In the genomic region with DNA sequence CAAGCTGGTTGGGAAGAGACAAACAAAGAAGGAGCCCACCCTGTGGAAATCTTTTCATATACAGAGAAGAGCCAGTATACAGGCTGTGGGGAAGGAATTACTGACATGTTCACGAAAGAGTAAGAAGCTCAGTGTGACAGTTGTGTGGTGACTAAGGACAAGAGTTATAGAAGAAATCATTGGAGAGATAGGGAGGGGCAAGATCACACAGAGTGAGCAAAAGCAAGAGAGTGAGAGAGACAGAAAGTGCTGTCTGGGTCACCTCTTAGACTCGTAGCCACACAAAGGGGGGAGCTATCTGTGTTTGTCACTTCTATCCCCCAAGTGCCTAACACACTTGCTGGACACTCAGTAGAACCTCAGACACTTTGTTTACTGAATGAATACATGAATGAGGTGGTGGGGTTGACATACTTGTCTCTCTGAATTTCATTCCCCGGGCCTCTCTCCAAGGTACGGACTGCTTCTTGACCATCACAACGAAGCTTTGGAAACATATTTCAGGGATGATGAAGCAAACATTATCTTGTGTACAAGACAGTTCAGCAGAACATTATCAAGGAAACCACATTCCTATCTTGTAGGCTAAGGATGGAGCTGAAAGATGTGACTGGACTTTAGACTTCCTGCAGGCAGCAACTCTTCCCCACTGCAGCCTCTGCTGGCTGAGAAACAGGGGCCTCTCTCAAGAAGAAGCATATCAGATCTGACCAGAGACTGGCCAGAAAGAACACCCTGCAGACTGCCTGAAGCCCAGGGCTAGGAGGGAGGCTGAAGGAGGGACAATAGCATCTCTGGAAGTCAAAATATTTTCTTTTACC, we compare ENCODE assay signal across 16 cellular contexts.
DNase-seq lines count a peak whose midpoint lies in the region; ATAC-seq and TF ChIP-seq lines count a peak whose summit lies in the region.
"Had no signal": no experiment of that assay in that cellular context is flagged by ENCODE, and none has a peak within 500 bp of the region (broad histone marks: within the 10 kb centered on the region; RNA-seq: fewer than 3 reads in every experiment).

No MANE protein-coding gene starts in this region.

- no peaks in the 10 kb centered on the region for H3K4me1 Mint-ChIP-seq in activated CD4-positive, alpha-beta memory T cell treated with anti-CD3 and anti-CD28 coated beads, Interleukin-2, amount 10 ng/mL, durations not matched to agents 7 days and 5 days

- H3K36me3 ChIP-seq in right atrium auricular region (no peaks in the 10 kb centered on the region), adrenal gland (replicated peaks in 1 of 2) (no peaks in the 10 kb centered on the region)
- H3K36me3 ChIP-seq: stomach had no signal

- H3K9me3 ChIP-seq in right atrium auricular region (no peaks in the 10 kb centered on the region), adrenal gland (replicated peaks in 1 of 3) (no peaks in the 10 kb centered on the region)
- H3K9me3 ChIP-seq: stomach had no signal

- no peak for TF ChIP-seq CTCF in right atrium auricular region (IDR thresholded peaks at IDR 0.05)
- TF ChIP-seq CTCF in fibroblast of the aortic adventitia (IDR thresholded peaks at IDR 0.05; ENCODE audit: insufficient read depth, low read length): no peak
- no peak for TF ChIP-seq CTCF in adrenal gland (IDR thresholded peaks at IDR 0.05)

- H3K27me3 ChIP-seq in right atrium auricular region (no peaks in the 10 kb centered on the region), adrenal gland (no peaks in the 10 kb centered on the region)

- CTCF ChIA-PET in activated CD4-positive, alpha-beta memory T cell treated with anti-CD3 and anti-CD28 coated beads, Interleukin-2, amount 10 ng/mL, durations not matched to agents 7 days and 5 days (lab: Charles Lee): no interaction called here

- POLR2A ChIA-PET in activated CD4-positive, alpha-beta memory T cell treated with anti-CD3 and anti-CD28 coated beads, Interleukin-2, amount 10 ng/mL, durations not matched to agents 7 days and 5 days (lab: Charles Lee): no interaction called here

- DNase-seq in left cardiac atrium: no peak
- DNase-seq in right atrium auricular region (ENCODE audit: low spot score): no peak
- DNase-seq in fibroblast of the aortic adventitia (ENCODE audit: low read depth): peak; percentile 77
- DNase-seq in cortex of kidney (lab: John Stamatoyannopoulos, UW): no peak
- no peak for DNase-seq in adrenal gland
- DNase-seq in activated CD4-positive, alpha-beta memory T cell treated with anti-CD3 and anti-CD28 coated beads, Interleukin-2, amount 10 ng/mL, durations not matched to agents 7 days and 5 days: no peak
- DNase-seq: activated T-cell treated with anti-CD3 and anti-CD28 coated beads, Interleukin-2, amount 50 U/mL, for 1 hour; mammary epithelial cell; NCI-H1105 treated with DMSO at 0.1 percent for 48 hours; NCI-H510A; stomach had no signal

- no peak overlapping the region for H3K4me3 ChIP-seq in right atrium auricular region
- H3K4me3 ChIP-seq in fibroblast of the aortic adventitia (ENCODE audit: low read depth, low read length): no peak overlapping the region
- no peak overlapping the region for H3K4me3 ChIP-seq in adrenal gland
- H3K4me3 ChIP-seq: skin epidermis, stomach had no signal

- no peaks in the 10 kb centered on the region for H3K27me3 Mint-ChIP-seq in activated CD4-positive, alpha-beta memory T cell treated with anti-CD3 and anti-CD28 coated beads, Interleukin-2, amount 10 ng/mL, durations not matched to agents 7 days and 5 days
- H3K27me3 Mint-ChIP-seq: dendritic cell treated with granulocyte-macrophage colony-stimulating factor and Interleukin-4, amounts not matched to agents 40 ng/mL and 50 ng/mL, for 4 days had no signal

- no peak for TF ChIP-seq POLR2A in adrenal gland (IDR thresholded peaks at IDR 0.05)

- 47 to 64% (median 55%) methylated on average over 5 of the region's 5 CpGs for WGBS in adrenal gland, 4 donors

- intact Hi-C loops in left cardiac atrium (cut with DNase I): no loop called here
- intact Hi-C loops in adrenal gland (cut with DNase I): no loop called here

- H3K4me1 ChIP-seq in right atrium auricular region (no peaks in the 10 kb centered on the region), adrenal gland (replicated peaks in 1 of 2) (no peaks in the 10 kb centered on the region)
- H3K4me1 ChIP-seq: stomach had no signal

- no peak overlapping the region for H3K27ac Mint-ChIP-seq in activated CD4-positive, alpha-beta memory T cell treated with anti-CD3 and anti-CD28 coated beads, Interleukin-2, amount 10 ng/mL, durations not matched to agents 7 days and 5 days
- H3K27ac Mint-ChIP-seq: dendritic cell treated with granulocyte-macrophage colony-stimulating factor and Interleukin-4, amounts not matched to agents 40 ng/mL and 50 ng/mL, for 4 days had no signal

- H3K9me3 Mint-ChIP-seq in activated CD4-positive, alpha-beta memory T cell treated with anti-CD3 and anti-CD28 coated beads, Interleukin-2, amount 10 ng/mL, durations not matched to agents 7 days and 5 days: no peaks in the 10 kb centered on the region
- H3K9me3 Mint-ChIP-seq: dendritic cell treated with granulocyte-macrophage colony-stimulating factor and Interleukin-4, amounts not matched to agents 40 ng/mL and 50 ng/mL, for 4 days had no signal

- no peak overlapping the region for H3K4me3 Mint-ChIP-seq in activated CD4-positive, alpha-beta memory T cell treated with anti-CD3 and anti-CD28 coated beads, Interleukin-2, amount 10 ng/mL, durations not matched to agents 7 days and 5 days
- H3K4me3 Mint-ChIP-seq: dendritic cell treated with granulocyte-macrophage colony-stimulating factor and Interleukin-4, amounts not matched to agents 40 ng/mL and 50 ng/mL, for 4 days had no signal

- ATAC-seq in left cardiac atrium (peak; percentile 38 to 78), SK-N-SH treated with all-trans-retinoic acid at 6 μM for 48 hours (peak; percentile 79), HG02642 (IDR thresholded peaks at IDR 0.05; ENCODE audit: poor library complexity, unreplicated experiment) (no peak)
- ATAC-seq: HepG2 had no signal

- no peaks in the 10 kb centered on the region for H3K36me3 Mint-ChIP-seq in activated CD4-positive, alpha-beta memory T cell treated with anti-CD3 and anti-CD28 coated beads, Interleukin-2, amount 10 ng/mL, durations not matched to agents 7 days and 5 days (ENCODE audit: low read depth)

- H3K27ac ChIP-seq in right atrium auricular region (no peak overlapping the region), adrenal gland (no peak overlapping the region)
- H3K27ac ChIP-seq: skin epidermis, stomach had no signal

TF ChIP-seq in SK-N-SH treated with all-trans-retinoic acid at 6 μM for 48 hours, 23 proteins besides CTCF, POLR2A, EP300 and RAD21 (continues in another document):
- TF ChIP-seq, protein P1, sequence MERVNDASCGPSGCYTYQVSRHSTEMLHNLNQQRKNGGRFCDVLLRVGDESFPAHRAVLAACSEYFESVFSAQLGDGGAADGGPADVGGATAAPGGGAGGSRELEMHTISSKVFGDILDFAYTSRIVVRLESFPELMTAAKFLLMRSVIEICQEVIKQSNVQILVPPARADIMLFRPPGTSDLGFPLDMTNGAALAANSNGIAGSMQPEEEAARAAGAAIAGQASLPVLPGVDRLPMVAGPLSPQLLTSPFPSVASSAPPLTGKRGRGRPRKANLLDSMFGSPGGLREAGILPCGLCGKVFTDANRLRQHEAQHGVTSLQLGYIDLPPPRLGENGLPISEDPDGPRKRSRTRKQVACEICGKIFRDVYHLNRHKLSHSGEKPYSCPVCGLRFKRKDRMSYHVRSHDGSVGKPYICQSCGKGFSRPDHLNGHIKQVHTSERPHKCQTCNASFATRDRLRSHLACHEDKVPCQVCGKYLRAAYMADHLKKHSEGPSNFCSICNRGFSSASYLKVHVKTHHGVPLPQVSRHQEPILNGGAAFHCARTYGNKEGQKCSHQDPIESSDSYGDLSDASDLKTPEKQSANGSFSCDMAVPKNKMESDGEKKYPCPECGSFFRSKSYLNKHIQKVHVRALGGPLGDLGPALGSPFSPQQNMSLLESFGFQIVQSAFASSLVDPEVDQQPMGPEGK (CRISPR knock-in tag; IDR thresholded peaks at IDR 0.05; ENCODE audit: borderline replicate concordance): no peak
- TF ChIP-seq SNAI2 (CRISPR knock-in tag; IDR thresholded peaks at IDR 0.05) (no peak), ZNF565 (CRISPR knock-in tag; conservative IDR thresholded peaks at IDR 0.05; ENCODE audit: low read depth) (no peak), TSHZ2 (CRISPR knock-in tag; IDR thresholded peaks at IDR 0.05) (no peak), ESRRG (CRISPR knock-in tag; IDR thresholded peaks at IDR 0.05) (no peak), ZC3H10 (CRISPR knock-in tag; IDR thresholded peaks at IDR 0.05) (no peak), TCF4 (CRISPR knock-in tag; IDR thresholded peaks at IDR 0.05; ENCODE audit: borderline replicate concordance) (no peak), PPARA (CRISPR knock-in tag; IDR thresholded peaks at IDR 0.05; ENCODE audit: borderline replicate concordance) (no peak), BACH2 (CRISPR knock-in tag; IDR thresholded peaks at IDR 0.05; ENCODE audit: borderline replicate concordance) (no peak), TOX (CRISPR knock-in tag; IDR thresholded peaks at IDR 0.05; ENCODE audit: borderline replicate concordance) (no peak), CSDC2 (CRISPR knock-in tag; IDR thresholded peaks at IDR 0.05) (no peak)
